ENCODE assay signal across 14 cellular contexts in the genomic region with DNA sequence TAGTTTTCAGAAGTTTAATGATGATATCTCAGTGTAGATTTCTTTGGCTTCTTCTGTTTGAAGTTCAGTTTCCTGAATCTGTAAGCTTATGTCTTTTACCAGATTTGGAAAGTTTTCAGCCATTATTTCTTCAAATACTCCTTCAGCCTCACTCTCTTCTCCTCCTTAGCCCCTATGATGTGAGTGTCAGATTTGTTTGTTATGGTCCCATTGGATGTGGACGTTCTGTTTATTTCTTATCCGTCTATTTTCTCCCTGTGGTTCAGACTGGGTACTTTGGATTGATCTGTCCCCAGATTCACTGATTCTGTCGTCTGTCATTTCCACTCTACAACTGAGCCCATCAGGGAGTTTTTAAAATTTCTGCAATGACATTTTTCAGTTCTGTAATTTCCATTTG.
DNase-seq lines count a peak whose midpoint lies in the region; ATAC-seq and TF ChIP-seq lines count a peak whose summit lies in the region.
"Had no signal": no experiment of that assay in that cellular context is flagged by ENCODE, and none has a peak within 500 bp of the region (broad histone marks: within the 10 kb centered on the region; RNA-seq: fewer than 3 reads in every experiment).

No MANE protein-coding gene starts in this region.

- H3K36me3 Mint-ChIP-seq in natural killer cell, result no peaks in the 10 kb centered on the region
- H3K36me3 Mint-ChIP-seq: IgD-negative memory B cell had no signal

- H3K9me3 Mint-ChIP-seq in natural killer cell, result no peaks in the 10 kb centered on the region
- H3K9me3 Mint-ChIP-seq: CD4-positive, alpha-beta T cell; H9; IgD-negative memory B cell had no signal

- H3K23ac ChIP-seq in mesenchymal stem cell (ENCODE audit: low read length in 2 of 2), result no peak overlapping the region

- H3K27ac ChIP-seq in Panc1 (ENCODE audit: low read length) (peak overlapping the region; percentile 77), mesenchymal stem cell (ENCODE audit: low read length, poor library complexity, severe bottlenecking) (no peak overlapping the region)
- H3K27ac ChIP-seq: C4-2B had no signal

- WGBS in mesenchymal stem cell, result 18% methylated on average over 2 of the region's 3 CpGs

- H2BK5ac ChIP-seq in mesenchymal stem cell (ENCODE audit: low read depth, low read length, poor library complexity, severe bottlenecking), result no peak overlapping the region

- H4K8ac ChIP-seq in mesenchymal stem cell (ENCODE audit: low read length), result no peak overlapping the region

- H4K91ac ChIP-seq in mesenchymal stem cell (ENCODE audit: low read length), result no peak overlapping the region

- no peak overlapping the region for H3K27ac Mint-ChIP-seq in natural killer cell
- H3K27ac Mint-ChIP-seq: CD4-positive, alpha-beta T cell; H9; IgD-negative memory B cell had no signal

- peaks cover 0 to 5% of the 10 kb centered on the region in 2 donors for H3K4me1 Mint-ChIP-seq in natural killer cell

- no TSS peak for BruUV-seq in Panc1 (replicated peaks; lab: Mats Ljungman, UMichigan)

- POLR2A ChIA-PET in Panc1 (lab: Charles Lee), result no interaction called here

- no peak overlapping the region for H3K14ac ChIP-seq in mesenchymal stem cell (ENCODE audit: low read length in 2 of 2)

- no peak overlapping the region for H2AFZ ChIP-seq in mesenchymal stem cell (ENCODE audit: low read depth, low read length)

- peaks cover 50% of the 10 kb centered on the region for H3K4me1 ChIP-seq in Panc1 (ENCODE audit: control insufficient read depth, insufficient read depth, low read length)
- peaks cover 44% of the 10 kb centered on the region for H3K4me1 ChIP-seq in mesenchymal stem cell (ENCODE audit: control insufficient read depth, insufficient read depth, low read depth, low read length)
- H3K4me1 ChIP-seq in skeletal muscle satellite cell (ENCODE audit: control insufficient read depth, insufficient read depth, low read length), result peaks cover 36% of the 10 kb centered on the region

- H3K4me3 ChIP-seq in Panc1 (ENCODE audit: low read depth in 2 of 2, low read length in 2 of 2) (no peak overlapping the region), mesenchymal stem cell (ENCODE audit: insufficient read depth in 1 of 2, low read depth in 1 of 2, low read length in 2 of 2) (no peak overlapping the region), skeletal muscle satellite cell (ENCODE audit: low read length) (no peak overlapping the region)

- H3K27me3 Mint-ChIP-seq in natural killer cell (ENCODE audit: low read depth in 2 of 2), result peaks cover 14 to 16% of the 10 kb centered on the region in 2 donors

- H3K4ac ChIP-seq in mesenchymal stem cell (ENCODE audit: low read depth in 1 of 2, low read length in 2 of 2), result no peak overlapping the region

- H3K4me2 ChIP-seq in mesenchymal stem cell (ENCODE audit: low read length, poor library complexity, severe bottlenecking) (no peak overlapping the region), skeletal muscle satellite cell (ENCODE audit: low read length) (no peak overlapping the region)

- TF ChIP-seq CTCF in Panc1 (IDR thresholded peaks at IDR 0.05) (no peak), natural killer cell (IDR thresholded peaks at IDR 0.05) (no peak)

- no peak overlapping the region for H2BK15ac ChIP-seq in mesenchymal stem cell (ENCODE audit: low read depth, poor library complexity, severe bottlenecking)

- no peak overlapping the region for H3K18ac ChIP-seq in mesenchymal stem cell (ENCODE audit: low read depth in 1 of 2, low read length in 2 of 2)

- CTCF ChIA-PET in Panc1 (lab: Charles Lee), result interaction anchor here (0.7 kb wide), 1 partner anchor 1127 kb away, joined by 16 read pairs; a partner anchor contains a TSS

- H3K27me3 ChIP-seq in Panc1 (ENCODE audit: control insufficient read depth, insufficient read depth, low read length) (no peaks in the 10 kb centered on the region), mesenchymal stem cell (ENCODE audit: control insufficient read depth in 1 of 2, insufficient read depth in 1 of 2, low read length in 2 of 2) (peaks cover 4 to 21% of the 10 kb centered on the region in 2 experiments), skeletal muscle satellite cell (ENCODE audit: control insufficient read depth, insufficient read depth, low read length) (peaks cover 8% of the 10 kb centered on the region)

- no peak for DNase-seq in Panc1 (ENCODE audit: low read depth, low spot score)
- DNase-seq in mesenchymal stem cell, result no peak
- no peak for DNase-seq in AG08396 (ENCODE audit: low spot score)
- no peak for DNase-seq in NCI-H2196 treated with DMSO at 0.1 percent for 48 hours (lab: John Stamatoyannopoulos, UW; ENCODE audit: unreplicated experiment)
- no peak for DNase-seq in natural killer cell
- DNase-seq: ACHN; AML-193; Caco-2; CD4-positive, alpha-beta T cell; GF-D8; H9 had no signal

- no peak overlapping the region for H3K4me3 Mint-ChIP-seq in natural killer cell
- H3K4me3 Mint-ChIP-seq: CD4-positive, alpha-beta T cell; H9 had no signal

- ATAC-seq in Panc1, result no peak
- ATAC-seq in natural killer cell, result no peak

- H3K9me3 ChIP-seq in Panc1 (ENCODE audit: control insufficient read depth, insufficient read depth, low read depth, low read length) (no peaks in the 10 kb centered on the region), mesenchymal stem cell (ENCODE audit: control insufficient read depth, low read length) (no peaks in the 10 kb centered on the region), skeletal muscle satellite cell (replicated peaks; ENCODE audit: low read length) (no peaks in the 10 kb centered on the region)
- H3K9me3 ChIP-seq: Caco-2 had no signal

- in situ Hi-C loops in Panc1 (cut with HindIII; ENCODE audit: low pct_unique_long_range_greater_than_20kb, low sequenced_read_pairs), result no loop called here

- no peak overlapping the region for H2AK5ac ChIP-seq in mesenchymal stem cell (ENCODE audit: low read length, severe bottlenecking)

- intact Hi-C loops in Panc1 (cut with micrococcal nuclease; ENCODE audit: unreplicated experiment), result no loop called here
- intact Hi-C loops in natural killer cell (cut with micrococcal nuclease), result no loop called here

- H3K79me1 ChIP-seq in mesenchymal stem cell (replicated peaks; ENCODE audit: low read length, poor library complexity, severe bottlenecking), result no peaks in the 10 kb centered on the region

- peak overlapping the region in 1 of 2 experiments; percentile 45 for H2BK12ac ChIP-seq in mesenchymal stem cell (ENCODE audit: low read length in 2 of 2)

- no peak overlapping the region for H2BK120ac ChIP-seq in mesenchymal stem cell (ENCODE audit: low read depth, low read length)

- H3K9ac ChIP-seq in mesenchymal stem cell (ENCODE audit: low read length), result peak overlapping the region; percentile 24
- peak overlapping the region; percentile 4 for H3K9ac ChIP-seq in skeletal muscle satellite cell (ENCODE audit: low read depth, low read length)

- H3K36me3 ChIP-seq in Panc1 (ENCODE audit: control insufficient read depth, insufficient read depth, low read length), result no peaks in the 10 kb centered on the region
- H3K36me3 ChIP-seq in mesenchymal stem cell (ENCODE audit: control insufficient read depth in 1 of 2, insufficient read depth in 2 of 2, low read depth in 1 of 2, low read length in 2 of 2), result no peaks in the 10 kb centered on the region
- no peaks in the 10 kb centered on the region for H3K36me3 ChIP-seq in skeletal muscle satellite cell (ENCODE audit: insufficient read depth, low read length)
